In the genomic region with DNA sequence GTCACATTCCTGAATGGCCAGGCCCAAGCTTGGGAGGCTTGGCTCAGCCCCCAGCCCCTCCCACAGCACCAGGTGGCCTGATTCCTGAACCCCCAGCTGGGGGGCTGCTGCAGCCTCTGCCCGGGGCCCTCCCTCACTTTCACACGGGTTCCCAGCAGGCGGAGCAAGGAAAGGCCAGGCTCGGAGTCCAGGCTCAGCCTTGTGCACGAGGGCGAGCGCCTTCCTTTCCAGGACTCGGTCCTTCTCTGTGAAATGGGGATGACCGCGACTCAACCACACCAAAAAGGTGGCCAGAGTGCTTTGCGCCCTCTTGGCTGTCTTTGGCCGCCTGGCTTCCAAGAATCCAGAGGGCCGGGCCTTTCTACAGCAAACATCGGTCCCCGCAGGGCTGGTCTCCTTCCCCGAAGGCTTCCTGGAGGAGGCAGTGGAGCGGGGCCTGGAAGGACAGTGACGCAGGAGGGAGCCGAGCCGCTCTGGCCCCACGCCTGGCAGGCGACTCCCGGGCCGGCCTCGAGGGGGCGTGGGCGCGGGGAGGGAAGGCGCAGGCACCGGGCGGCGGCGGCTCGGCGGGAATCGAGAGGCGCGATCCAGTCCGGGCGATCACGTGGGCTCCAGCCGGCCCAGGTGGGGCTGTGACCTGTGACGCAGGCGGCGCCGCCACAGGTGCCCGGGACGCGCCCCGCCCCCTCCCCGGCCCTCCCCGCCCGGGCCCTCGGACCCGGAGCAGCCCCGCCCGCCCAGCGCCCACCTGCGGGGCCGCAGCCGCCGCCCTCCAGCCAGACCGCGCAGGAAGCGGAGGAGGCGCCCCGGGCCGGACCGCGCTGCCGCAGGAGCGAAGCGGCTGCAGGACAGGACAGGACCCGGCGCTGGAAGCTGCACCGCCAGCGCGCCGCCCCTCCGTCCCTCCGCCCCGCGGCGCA, we compare ENCODE assay signal across 8 cellular contexts. TPM values are rescaled to one million over a fixed set of nuclear protein-coding genes. Genes with fewer than 3 reads are reported as not detected.
DNase-seq lines count a peak whose midpoint lies in the region; ATAC-seq and TF ChIP-seq lines count a peak whose summit lies in the region.

A gene (plus strand): TSS at position 775 of the 920 bp plus-strand sequence. CDS start 8,420 bp downstream, outside the sequence.

- H3K9ac ChIP-seq in fibroblast of lung (ENCODE audit: insufficient read depth, low read length) = no peak within 1 kb of the TSS

- H3K36me3 Mint-ChIP-seq in natural killer cell treated with Interleukin-12 subunit alpha and Interleukin-12 subunit beta and Interleukin-15 and Interleukin-18, amount 100 ng/mL, for 72 hours = no peaks in the 10 kb centered on the region

- no peaks in the 10 kb centered on the region for H3K4me1 ChIP-seq in fibroblast of lung (ENCODE audit: control insufficient read depth, extremely low read depth, insufficient read depth, low read length)

- peak within 1 kb of the TSS in 1 of 4 experiments; percentile 17 for H3K4me3 ChIP-seq in fibroblast of lung (replicated peaks in 1 of 4; ENCODE audit: control extremely low read depth in 1 of 4, insufficient read depth in 1 of 4, low read depth in 3 of 4, low read length in 4 of 4)

- no peaks in the 10 kb centered on the region for H4K20me1 ChIP-seq in fibroblast of lung (ENCODE audit: control insufficient read depth, extremely low read depth, insufficient read depth, low read length)

- DNase-seq in GM10248 (ENCODE audit: extremely low spot score) (no peak), NCI-H146 treated with DMSO at 0.1 percent for 48 hours (lab: John Stamatoyannopoulos, UW; ENCODE audit: unreplicated experiment) (peak; percentile 32), fibroblast of lung (ENCODE audit: low read depth in 2 of 2) (peak; percentile 12), GM19238 (ENCODE audit: insufficient read length, low spot score) (no peak)
- peak; percentile 51 for DNase-seq in activated T-cell treated with anti-CD3 and anti-CD28 coated beads, Interleukin-2, amount 50 U/mL, for 1 hour
- DNase-seq in natural killer cell treated with Interleukin-12 subunit alpha and Interleukin-12 subunit beta and Interleukin-15 and Interleukin-18, amount 100 ng/mL, for 72 hours (ENCODE audit: low spot score) = no peak

- peak within 1 kb of the TSS; percentile 5 for H3K4me2 ChIP-seq in fibroblast of lung (ENCODE audit: extremely low read depth, insufficient read depth, low read length)

- ATAC-seq in natural killer cell treated with Interleukin-12 subunit alpha and Interleukin-12 subunit beta and Interleukin-15 and Interleukin-18, amount 100 ng/mL, for 72 hours = peak in 1 of 2 donors; percentile 22
- ATAC-seq in GM19455 (IDR thresholded peaks at IDR 0.05; ENCODE audit: unreplicated experiment) (no peak), GM18502 (IDR thresholded peaks at IDR 0.05; ENCODE audit: poor library complexity, unreplicated experiment) (no peak)

- H3K9me3 ChIP-seq in fibroblast of lung (ENCODE audit: control insufficient read depth, insufficient read depth, low read depth, low read length) = no peaks in the 10 kb centered on the region

- H3K9me3 Mint-ChIP-seq in natural killer cell treated with Interleukin-12 subunit alpha and Interleukin-12 subunit beta and Interleukin-15 and Interleukin-18, amount 100 ng/mL, for 72 hours = no peaks in the 10 kb centered on the region

- H3K79me2 ChIP-seq in fibroblast of lung (ENCODE audit: control insufficient read depth, insufficient read depth, low read length) = no peaks in the 10 kb centered on the region

- no peak within 1 kb of the TSS for H3K27ac Mint-ChIP-seq in natural killer cell treated with Interleukin-12 subunit alpha and Interleukin-12 subunit beta and Interleukin-15 and Interleukin-18, amount 100 ng/mL, for 72 hours

- peaks cover 0 to 2% of the 10 kb centered on the region in 2 donors for H3K4me1 Mint-ChIP-seq in natural killer cell treated with Interleukin-12 subunit alpha and Interleukin-12 subunit beta and Interleukin-15 and Interleukin-18, amount 100 ng/mL, for 72 hours (ENCODE audit: low read depth in 2 of 2)

- peak; percentile 18 for TF ChIP-seq CTCF in GM10248 (IDR thresholded peaks at IDR 0.05; ENCODE audit: control extremely low read depth, extremely low read depth, low read depth, missing control alignments)
- TF ChIP-seq CTCF in fibroblast of lung (conservative IDR thresholded peaks at IDR 0.05 in 1 of 2, IDR thresholded peaks at IDR 0.05 in 1 of 2; ENCODE audit: low read depth in 1 of 2, low read length in 2 of 2) = no peak

- no peak within 1 kb of the TSS for H2AFZ ChIP-seq in fibroblast of lung (ENCODE audit: low read length)

- peaks cover 7 to 15% of the 10 kb centered on the region in 2 donors for H3K27me3 Mint-ChIP-seq in natural killer cell treated with Interleukin-12 subunit alpha and Interleukin-12 subunit beta and Interleukin-15 and Interleukin-18, amount 100 ng/mL, for 72 hours

- H3K36me3 ChIP-seq in fibroblast of lung (ENCODE audit: control insufficient read depth, insufficient read depth, low read length) = no peaks in the 10 kb centered on the region

- CTCF ChIA-PET in GM10248 (lab: Yijun Ruan, JAX) = interaction anchor here (1.2 to 2.6 kb wide), 11 partner anchors 8 to 175 kb away, joined by 4 to 41 read pairs (median 10); no protein-coding TSS in a partner anchor

- peak within 1 kb of the TSS; percentile 56 for H3K4me3 Mint-ChIP-seq in natural killer cell treated with Interleukin-12 subunit alpha and Interleukin-12 subunit beta and Interleukin-15 and Interleukin-18, amount 100 ng/mL, for 72 hours

- no peaks in the 10 kb centered on the region for H3K27me3 ChIP-seq in fibroblast of lung (ENCODE audit: control insufficient read depth, insufficient read depth, low read length)

- POLR2A ChIA-PET in GM10248 (lab: Yijun Ruan, JAX) = no interaction called here

- H3K27ac ChIP-seq in fibroblast of lung (ENCODE audit: insufficient read depth, low read length) = no peak within 1 kb of the TSS

RNA-seq across cellular contexts. Expression of the gene that starts here (rescaled TPM):
- total RNA-seq in fibroblast of lung = under 0.01 and 0.17 TPM in 2 replicates
- polyA plus RNA-seq in fibroblast of lung = 0.02 and 0.21 TPM in 2 replicates
- polyA plus RNA-seq in fibroblast of lung (2012) = 0.18 TPM in 1 of 2 replicates, not detected in the other
- 0.15 TPM in 1 of 2 replicates, not detected in the other for polyA minus RNA-seq in fibroblast of lung (ENCODE audit: low replicate concordance)
- not detected for total RNA-seq in natural killer cell treated with Interleukin-12 subunit alpha and Interleukin-12 subunit beta and Interleukin-15 and Interleukin-18, amount 100 ng/mL, for 72 hours

Comparison
In these comparisons a context has a peak if more than half of its experiments do, and no peak if none do; other contexts are left out.
1. Peak in DNase-seq and H3K4me2 ChIP-seq in fibroblast of lung; RNA of the gene not detected or under 1 TPM.
2. DNase-seq: peak in NCI-H146 treated with DMSO at 0.1 percent for 48 hours (single experiment) and activated T-cell treated with anti-CD3 and anti-CD28 coated beads, Interleukin-2, amount 50 U/mL, for 1 hour (single experiment); none in GM10248 (single experiment), natural killer cell treated with Interleukin-12 subunit alpha and Interleukin-12 subunit beta and Interleukin-15 and Interleukin-18, amount 100 ng/mL, for 72 hours (single experiment) and GM19238 (single experiment).